20 cellular contexts compared by ENCODE assay signal in genomic region chr1:86712088-86712860, GRCh38. TPM values are rescaled to one million over a fixed set of nuclear protein-coding genes. Genes with fewer than 3 reads are reported as not detected.
A peak's percentile ranks its signal among the peaks of the same experiment; 100 is the strongest.
DNase-seq lines count a peak whose midpoint lies in the region; ATAC-seq, FAIRE-seq and TF ChIP-seq lines count a peak whose summit lies in the region.
"Had no signal": no experiment of that assay in that cellular context is flagged by ENCODE, and none has a peak within 500 bp of the region (broad histone marks: within the 10 kb centered on the region; RNA-seq: fewer than 3 reads in every experiment).

No MANE protein-coding gene starts in this region.

- peaks cover 69% of the 10 kb centered on the region for H3K4me1 Mint-ChIP-seq in activated naive CD4-positive, alpha-beta T cell treated with anti-CD3 and anti-CD28 coated beads, Interleukin-2, amount 50 U/mL, for 24 hours

- peak; percentile 30 for FAIRE-seq in small intestine (lab: Jason Lieb, UNC)

- H3K9ac ChIP-seq in IMR-90 (ENCODE audit: low read depth, low read length) (no peak overlapping the region), endocrine pancreas (ENCODE audit: control insufficient read depth, insufficient read depth, low read length) (no peak overlapping the region)

- peaks cover 0 to 30% of the 10 kb centered on the region in 2 experiments; a peak in 3 of 4 replicates for H3K79me1 ChIP-seq in IMR-90 (ENCODE audit: low read depth in 1 of 2, low read length in 2 of 2)

- H2BK120ac ChIP-seq in IMR-90 (ENCODE audit: low read depth, low read length) = no peak overlapping the region

- H2BK15ac ChIP-seq in IMR-90 (ENCODE audit: low read depth, low read length) = no peak overlapping the region

- H3K27ac ChIP-seq in IMR-90 (ENCODE audit: insufficient read depth, low read length) (no peak overlapping the region), small intestine (ENCODE audit: low read depth in 1 of 2, low read length in 1 of 2) (no peak overlapping the region), prostate gland (no peak overlapping the region)
- H3K27ac ChIP-seq: HL-60 had no signal

- H3K14ac ChIP-seq in IMR-90 (replicated peaks; ENCODE audit: low read depth, low read length) = no peak overlapping the region

- CTCF ChIA-PET in IMR-90 (lab: Yijun Ruan, JAX) = no interaction called here

- H3K27me3 ChIP-seq in IMR-90 (ENCODE audit: control insufficient read depth, insufficient read depth, low read length) = no peaks in the 10 kb centered on the region
- H3K27me3 ChIP-seq in endocrine pancreas (ENCODE audit: control insufficient read depth, insufficient read depth, low read length) = no peaks in the 10 kb centered on the region
- H3K27me3 ChIP-seq in small intestine (ENCODE audit: control insufficient read depth in 2 of 2, insufficient read depth in 2 of 2, low read length in 2 of 2) = no peaks in the 10 kb centered on the region
- H3K27me3 ChIP-seq in prostate gland (replicated peaks; ENCODE audit: insufficient read depth) = no peaks in the 10 kb centered on the region
- H3K27me3 ChIP-seq: BE2C had no signal

- TF ChIP-seq CTCF in IMR-90 (conservative IDR thresholded peaks at IDR 0.05; ENCODE audit: low read depth, low read length) (no peak), prostate gland (IDR thresholded peaks at IDR 0.05) (no peak)

- H3K4me1 ChIP-seq in IMR-90 (ENCODE audit: control insufficient read depth, insufficient read depth, low read length) (peaks cover 3% of the 10 kb centered on the region; the same call in 1 of the 2 replicates), endocrine pancreas (ENCODE audit: control insufficient read depth, insufficient read depth, low read length) (peaks cover 55% of the 10 kb centered on the region), small intestine (ENCODE audit: control insufficient read depth in 2 of 2, insufficient read depth in 1 of 2, low read depth in 1 of 2, low read length in 1 of 2) (peaks cover 8 to 20% of the 10 kb centered on the region in 2 donors), prostate gland (replicated peaks) (peaks cover 4% of the 10 kb centered on the region)
- H3K4me1 ChIP-seq: BE2C had no signal

- TF ChIP-seq RAD21 in IMR-90 (IDR thresholded peaks at IDR 0.05; ENCODE audit: low read length) = no peak

- no peak overlapping the region for H3K4me2 ChIP-seq in IMR-90 (ENCODE audit: low read depth, low read length)

- H3K36me3 Mint-ChIP-seq in activated naive CD4-positive, alpha-beta T cell treated with anti-CD3 and anti-CD28 coated beads, Interleukin-2, amount 50 U/mL, for 24 hours = peaks cover 6% of the 10 kb centered on the region

- no peak overlapping the region for H2BK20ac ChIP-seq in IMR-90 (ENCODE audit: low read depth, low read length)

- no peak overlapping the region for H2AK5ac ChIP-seq in IMR-90 (ENCODE audit: low read depth, low read length)

- no peak overlapping the region for H2AK9ac ChIP-seq in IMR-90 (replicated peaks; ENCODE audit: low read depth, low read length, poor library complexity)

- no peak for TF ChIP-seq POLR2A in IMR-90 (IDR thresholded peaks at IDR 0.05; ENCODE audit: low read depth, low read length)
- no peak for TF ChIP-seq POLR2A in prostate gland (IDR thresholded peaks at IDR 0.05)

- peaks cover 8% of the 10 kb centered on the region; the same call in 1 of the 2 replicates for H3K36me3 ChIP-seq in IMR-90 (ENCODE audit: control insufficient read depth, insufficient read depth, low read length)
- peaks cover 3% of the 10 kb centered on the region for H3K36me3 ChIP-seq in endocrine pancreas (ENCODE audit: control insufficient read depth, insufficient read depth, low read length)
- no peaks in the 10 kb centered on the region for H3K36me3 ChIP-seq in small intestine (ENCODE audit: control insufficient read depth in 2 of 2, insufficient read depth in 2 of 2, low read length in 2 of 2)
- H3K36me3 ChIP-seq in prostate gland = no peaks in the 10 kb centered on the region
- H3K36me3 ChIP-seq: BE2C, HAP-1 had no signal

- no peak for DNase-seq in activated naive CD4-positive, alpha-beta T cell treated with Interleukin-2 at 50 U/mL for 16 hours
- DNase-seq in IMR-90 = no peak
- no peak for DNase-seq in small intestine
- DNase-seq in prostate gland (ENCODE audit: low spot score) = no peak
- DNase-seq in GF-D8 (lab: John Stamatoyannopoulos, UW) = no peak
- DNase-seq in stimulated activated CD4-positive, alpha-beta T cell treated with anti-CD3 and anti-CD28 coated beads, Interleukin-1b, Interleukin-23, amount 100 ng/mL, for 48 hours = no peak
- DNase-seq: 8988T; BE2C; CD4-positive, alpha-beta T cell; DMS53; NCI-H1436; NCI-H2029; NCI-H2171 treated with DMSO at 0.1 percent for 48 hours; NCI-H446 treated with DMSO at 0.1 percent for 48 hours; NK-92 treated with Interleukin-12 subunit alpha and Interleukin-12 subunit beta, amount 100 ng/mL, for 24 hours; SIG-M5 had no signal

- H3K4ac ChIP-seq in IMR-90 (ENCODE audit: low read depth, low read length) = no peak overlapping the region

- in situ Hi-C loops in IMR-90 (cut with MboI; ENCODE audit: low sequenced_read_pairs) = loop anchor here (25.0 kb wide), 1 partner anchor 1000 kb away; the partner anchor contains the start of gene ZNHIT6

- H3K23ac ChIP-seq in IMR-90 (ENCODE audit: low read depth, low read length) = no peak overlapping the region

- H3K9me3 ChIP-seq in IMR-90 (ENCODE audit: control insufficient read depth, insufficient read depth, low read length) = no peaks in the 10 kb centered on the region
- H3K9me3 ChIP-seq in endocrine pancreas (ENCODE audit: control insufficient read depth, low read length) = no peaks in the 10 kb centered on the region
- H3K9me3 ChIP-seq in small intestine (ENCODE audit: control insufficient read depth, low read depth) = no peaks in the 10 kb centered on the region
- H3K9me3 ChIP-seq in prostate gland = no peaks in the 10 kb centered on the region
- H3K9me3 ChIP-seq: BE2C, HAP-1 had no signal

- H4K91ac ChIP-seq in IMR-90 (ENCODE audit: insufficient read depth, low read depth, low read length) = no peak overlapping the region

- H3K4me3 Mint-ChIP-seq in activated naive CD4-positive, alpha-beta T cell treated with anti-CD3 and anti-CD28 coated beads, Interleukin-2, amount 50 U/mL, for 24 hours = no peak overlapping the region
- H3K4me3 Mint-ChIP-seq: CD4-positive, alpha-beta T cell had no signal

- no peak overlapping the region for H4K8ac ChIP-seq in IMR-90 (ENCODE audit: low read depth in 2 of 2, low read length in 2 of 2)

- no peaks in the 10 kb centered on the region for H3K27me3 Mint-ChIP-seq in activated naive CD4-positive, alpha-beta T cell treated with anti-CD3 and anti-CD28 coated beads, Interleukin-2, amount 50 U/mL, for 24 hours
- H3K27me3 Mint-ChIP-seq: CD4-positive, alpha-beta T cell had no signal

- no TSS peak for BruUV-seq in IMR-90 (replicated peaks; lab: Mats Ljungman, UMichigan)

- ATAC-seq in IMR-90 (ENCODE audit: low read depth) = peak; percentile 40

- H2AFZ ChIP-seq in IMR-90 (replicated peaks; ENCODE audit: low read length, poor library complexity) = no peak overlapping the region

- peak overlapping the region; percentile 23 for H3K27ac Mint-ChIP-seq in activated naive CD4-positive, alpha-beta T cell treated with anti-CD3 and anti-CD28 coated beads, Interleukin-2, amount 50 U/mL, for 24 hours
- H3K27ac Mint-ChIP-seq: CD4-positive, alpha-beta T cell had no signal

- H3K18ac ChIP-seq in IMR-90 (ENCODE audit: low read depth, low read length) = no peak overlapping the region

- H3K56ac ChIP-seq in IMR-90 (ENCODE audit: extremely low read depth, insufficient read depth, low read length) = no peak overlapping the region

- POLR2A ChIA-PET in IMR-90 (lab: Charles Lee; ENCODE audit: unreplicated experiment) = no interaction called here

- intact Hi-C loops in IMR-90 (cut with micrococcal nuclease) (no loop called here), prostate gland (cut with DNase I) (no loop called here)

- no peaks in the 10 kb centered on the region for H3K9me3 Mint-ChIP-seq in activated naive CD4-positive, alpha-beta T cell treated with anti-CD3 and anti-CD28 coated beads, Interleukin-2, amount 50 U/mL, for 24 hours
- H3K9me3 Mint-ChIP-seq: CD4-positive, alpha-beta T cell had no signal

- dilution Hi-C loops in IMR-90 (cut with HindIII; ENCODE audit: low sequenced_read_pairs, unreplicated experiment) = no loop called here

- no peaks in the 10 kb centered on the region for H3K9me1 ChIP-seq in IMR-90 (ENCODE audit: insufficient read depth, low read length)

- WGBS in IMR-90 (ENCODE audit: extremely low coverage in 2 of 2, insufficient read length in 1 of 2), 2 experiments = no CpG with 5 or more reads among the region's 2 CpGs
- 78 to 91% (median 89%) methylated on average over 2 of the region's 2 CpGs for WGBS in small intestine, 3 donors
- 96% methylated on average over 2 of the region's 2 CpGs for WGBS in prostate gland

- H4K20me1 ChIP-seq in IMR-90 (ENCODE audit: insufficient read depth, low read length) = peaks cover 70% of the 10 kb centered on the region

- no peak overlapping the region for H4K5ac ChIP-seq in IMR-90 (ENCODE audit: low read depth, low read length)

- H3K4me3 ChIP-seq in IMR-90 (ENCODE audit: insufficient read depth, low read depth, low read length) = no peak overlapping the region
- peak overlapping the region; percentile 5 for H3K4me3 ChIP-seq in endocrine pancreas (ENCODE audit: control insufficient read depth, insufficient read depth, low read length)
- H3K4me3 ChIP-seq in small intestine (ENCODE audit: low read depth in 1 of 2, low read length in 2 of 2) = no peak overlapping the region
- no peak overlapping the region for H3K4me3 ChIP-seq in prostate gland
- H3K4me3 ChIP-seq: HAP-1 had no signal

- H2BK5ac ChIP-seq in IMR-90 (ENCODE audit: low read depth, low read length, poor library complexity, severe bottlenecking) = no peak overlapping the region

TF ChIP-seq in IMR-90, 13 proteins besides CTCF, POLR2A, EP300 and RAD21:
- TF ChIP-seq MAZ (IDR thresholded peaks at IDR 0.05; ENCODE audit: borderline replicate concordance, low read depth, low read length) = no peak
- no peak for TF ChIP-seq USF2 (IDR thresholded peaks at IDR 0.05; ENCODE audit: low read depth, low read length)
- no peak for TF ChIP-seq NFE2L2 (IDR thresholded peaks at IDR 0.05; ENCODE audit: low read depth, low read length)
- no peak for TF ChIP-seq SMC3 (IDR thresholded peaks at IDR 0.05; ENCODE audit: low read depth, low read length)
- TF ChIP-seq RCOR1 (IDR thresholded peaks at IDR 0.05; ENCODE audit: insufficient replicate concordance, low read length) = no peak

RNA-seq across cellular contexts. Expression of gene SH3GLB1, which starts 7.9 kb away (rescaled TPM):
- total RNA-seq in IMR-90 (2012; rRNA removed) (22.2 and 30.3 TPM in 2 replicates), prostate gland (10 to 100 TPM; 26.9 to 44.0 TPM)
- polyA plus RNA-seq in IMR-90 (2012; rRNA removed) (25.1 and 36.5 TPM in 2 replicates), small intestine (10 to 100 TPM; 39.4 to 52.1 (median 43.0) TPM)
- 5.0 and 6.2 TPM in 2 replicates for polyA plus RNA-seq in IMR-90 (2012; cell fraction: cytosol; rRNA removed)
- 3.9 and 33.3 TPM in 2 replicates for polyA plus RNA-seq in IMR-90 (2012; cell fraction: nucleus; rRNA removed; ENCODE audit: low replicate concordance)
